Comparison of ENCODE assay signal across 8 cellular contexts in genomic region chr12:110049034-110049433, GRCh38. TPM values are rescaled to one million over a fixed set of nuclear protein-coding genes. Genes with fewer than 3 reads are reported as not detected.
DNase-seq lines count a peak whose midpoint lies in the region; ATAC-seq and TF ChIP-seq lines count a peak whose summit lies in the region.
"Not testable (repeated sequence)": the region's sequence is repeated elsewhere in the genome, so short reads cannot be mapped to it uniquely, and the experiment has no call there.

No MANE protein-coding gene starts in this region.

- H4K8ac ChIP-seq in neuronal stem cell (ENCODE audit: low read depth, low read length): not testable (repeated sequence)

- intact Hi-C loops in Caco-2 (cut with micrococcal nuclease; ENCODE audit: unreplicated experiment): loop anchor here (5.0 kb wide), 1 partner anchor 43 kb away; no protein-coding TSS in a partner anchor

- not testable (repeated sequence) for H3K36me3 Mint-ChIP-seq in Caco-2 (ENCODE audit: insufficient read depth, unreplicated experiment); activated naive CD4-positive, alpha-beta T cell treated with anti-CD3 and anti-CD28 coated beads, Interleukin-2, amount 50 U/mL, for 24 hours; immature natural killer cell
- peaks cover 14% of the 10 kb centered on the region for H3K36me3 Mint-ChIP-seq in effector memory CD8-positive, alpha-beta T cell (ENCODE audit: insufficient read depth)

- H2BK15ac ChIP-seq in neuronal stem cell (ENCODE audit: low read length): not testable (repeated sequence)

- H3K4ac ChIP-seq in neuronal stem cell (ENCODE audit: low read length): not testable (repeated sequence)

- not testable (repeated sequence) for H4K91ac ChIP-seq in neuronal stem cell (ENCODE audit: low read depth, low read length, poor library complexity)

- not testable (repeated sequence) for H2AK5ac ChIP-seq in neuronal stem cell (ENCODE audit: low read depth, low read length)

- not testable (repeated sequence) for H3K27ac ChIP-seq in neuronal stem cell (replicated peaks; ENCODE audit: low read length)
- H3K27ac ChIP-seq in thoracic aorta: peak overlapping the region; percentile 57 to 60

- H3K9me3 ChIP-seq in Caco-2; neuronal stem cell (replicated peaks in 1 of 2; ENCODE audit: control insufficient read depth in 2 of 2, insufficient read depth in 1 of 2, low read depth in 1 of 2, low read length in 2 of 2); thoracic aorta: not testable (repeated sequence)

- H3K9ac ChIP-seq in neuronal stem cell (ENCODE audit: low read depth, low read length, poor library complexity): not testable (repeated sequence)

- BruUV-seq in Caco-2 (replicated peaks; lab: Mats Ljungman, UMichigan): not testable (repeated sequence)

- not testable (repeated sequence) for TF ChIP-seq CTCF in Caco-2 (IDR thresholded peaks at IDR 0.05; ENCODE audit: insufficient read depth in 1 of 2, low read depth in 1 of 2, low read length in 1 of 2, severe bottlenecking in 1 of 2, unreplicated experiment in 1 of 2); thoracic aorta (IDR thresholded peaks at IDR 0.05)

- H3K4me2 ChIP-seq in neuronal stem cell (ENCODE audit: insufficient read depth, low read length, poor library complexity, severe bottlenecking): peak overlapping the region; percentile 51

- CTCF ChIA-PET in Caco-2 (lab: Charles Lee): not testable (repeated sequence)

- H3K23ac ChIP-seq in neuronal stem cell (ENCODE audit: low read depth, low read length, poor library complexity): not testable (repeated sequence)

- not testable (repeated sequence) for H3K36me3 ChIP-seq in Caco-2 (ENCODE audit: control insufficient read depth, insufficient read depth, low read length); neuronal stem cell (replicated peaks in 1 of 2; ENCODE audit: control insufficient read depth in 2 of 2, insufficient read depth in 2 of 2, low read length in 2 of 2); thoracic aorta

- peak overlapping the region; percentile 91; the same call in 1 of the 2 replicates for H3K4me3 ChIP-seq in Caco-2 (ENCODE audit: low read depth, low read length)
- peak overlapping the region in 1 of 2 donors; percentile 72 for H3K4me3 ChIP-seq in neuronal stem cell (ENCODE audit: low read length in 2 of 2)
- peak overlapping the region; percentile 72 for H3K4me3 ChIP-seq in thoracic aorta

- not testable (repeated sequence) for H3K79me1 ChIP-seq in neuronal stem cell (ENCODE audit: low read depth, low read length)

- 100% methylated on average over 1 of the region's 11 CpGs for WGBS in neuronal stem cell (ENCODE audit: extremely low coverage in 2 of 2, insufficient read length in 2 of 2, insufficient replicate concordance in 1 of 2), 2 donors

- ATAC-seq in HG03432 (IDR thresholded peaks at IDR 0.05; ENCODE audit: unreplicated experiment): peak; percentile 13
- ATAC-seq in effector memory CD8-positive, alpha-beta T cell (replicated peaks): not testable (repeated sequence)
- ATAC-seq in thoracic aorta (ENCODE audit: insufficient number of reproducible peaks, low FRiP score, low read depth): peak; percentile 19

- peak overlapping the region; percentile 82 for H3K4me3 Mint-ChIP-seq in Caco-2 (ENCODE audit: unreplicated experiment)
- peak overlapping the region; percentile 88 for H3K4me3 Mint-ChIP-seq in activated naive CD4-positive, alpha-beta T cell treated with anti-CD3 and anti-CD28 coated beads, Interleukin-2, amount 50 U/mL, for 24 hours
- peak overlapping the region; percentile 89 to 98 for H3K4me3 Mint-ChIP-seq in effector memory CD8-positive, alpha-beta T cell
- H3K4me3 Mint-ChIP-seq in immature natural killer cell: peak overlapping the region; percentile 91 to 98 (median 93)

- peak overlapping the region; percentile 82 for H3K27ac Mint-ChIP-seq in Caco-2 (ENCODE audit: unreplicated experiment)
- peak overlapping the region; percentile 96 for H3K27ac Mint-ChIP-seq in activated naive CD4-positive, alpha-beta T cell treated with anti-CD3 and anti-CD28 coated beads, Interleukin-2, amount 50 U/mL, for 24 hours
- H3K27ac Mint-ChIP-seq in effector memory CD8-positive, alpha-beta T cell: peak overlapping the region; percentile 92 to 97
- peak overlapping the region; percentile 84 to 99 (median 97) for H3K27ac Mint-ChIP-seq in immature natural killer cell

- peaks cover 22% of the 10 kb centered on the region for H3K4me1 ChIP-seq in Caco-2
- H3K4me1 ChIP-seq in neuronal stem cell (ENCODE audit: control insufficient read depth in 2 of 2, insufficient read depth in 1 of 2, low read depth in 1 of 2, low read length in 2 of 2): not testable (repeated sequence)
- peaks cover 3 to 20% of the 10 kb centered on the region in 2 donors for H3K4me1 ChIP-seq in thoracic aorta (ENCODE audit: control insufficient read depth in 1 of 2, low read depth in 2 of 2)

- not testable (repeated sequence) for H3K27me3 ChIP-seq in Caco-2 (replicated peaks; ENCODE audit: control insufficient read depth, insufficient read depth, low read length); neuronal stem cell (ENCODE audit: control insufficient read depth in 3 of 3, insufficient read depth in 3 of 3, low read depth in 1 of 3, low read length in 3 of 3); thoracic aorta (replicated peaks; ENCODE audit: insufficient read depth)

- POLR2A ChIA-PET in Caco-2 (lab: Charles Lee): not testable (repeated sequence)

- H3K18ac ChIP-seq in neuronal stem cell (ENCODE audit: low read length): not testable (repeated sequence)

- H3K9me3 Mint-ChIP-seq in Caco-2 (ENCODE audit: unreplicated experiment); activated naive CD4-positive, alpha-beta T cell treated with anti-CD3 and anti-CD28 coated beads, Interleukin-2, amount 50 U/mL, for 24 hours; effector memory CD8-positive, alpha-beta T cell; immature natural killer cell: not testable (repeated sequence)

- H3K4me1 Mint-ChIP-seq in Caco-2 (ENCODE audit: low read depth, unreplicated experiment): not testable (repeated sequence)
- peaks cover 32% of the 10 kb centered on the region for H3K4me1 Mint-ChIP-seq in activated naive CD4-positive, alpha-beta T cell treated with anti-CD3 and anti-CD28 coated beads, Interleukin-2, amount 50 U/mL, for 24 hours
- peaks cover 17 to 23% of the 10 kb centered on the region in 2 donors for H3K4me1 Mint-ChIP-seq in effector memory CD8-positive, alpha-beta T cell (ENCODE audit: low read depth in 2 of 2)
- peaks cover 27% of the 10 kb centered on the region in 2 donors for H3K4me1 Mint-ChIP-seq in immature natural killer cell

- not testable (repeated sequence) for H2BK5ac ChIP-seq in neuronal stem cell (ENCODE audit: low read length)

- H3K27me3 Mint-ChIP-seq in Caco-2 (ENCODE audit: insufficient read depth, unreplicated experiment); activated naive CD4-positive, alpha-beta T cell treated with anti-CD3 and anti-CD28 coated beads, Interleukin-2, amount 50 U/mL, for 24 hours; effector memory CD8-positive, alpha-beta T cell; immature natural killer cell (ENCODE audit: low read depth in 3 of 3): not testable (repeated sequence)

- DNase-seq in Caco-2; effector memory CD8-positive, alpha-beta T cell; immature natural killer cell; neuronal stem cell (ENCODE audit: low spot score); thoracic aorta (ENCODE audit: low spot score): not testable (repeated sequence)
- peak; percentile 60 for DNase-seq in RPMI8226

- not testable (repeated sequence) for H2BK120ac ChIP-seq in neuronal stem cell (ENCODE audit: low read depth, low read length)

- not testable (repeated sequence) for H3K14ac ChIP-seq in neuronal stem cell (ENCODE audit: low read length)

- H2BK12ac ChIP-seq in neuronal stem cell (ENCODE audit: low read length): not testable (repeated sequence)

- peak overlapping the region; percentile 90 for H2AFZ ChIP-seq in neuronal stem cell (ENCODE audit: low read length)

RNA-seq across cellular contexts. Expression of gene C12orf76, which starts 0.7 kb away (rescaled TPM):
- 10.8 and 11.9 TPM in 2 replicates for total RNA-seq in Caco-2 (2022)
- polyA plus RNA-seq in immature natural killer cell: 10 to 100 TPM in 2 of 3 donors, 1 to 10 TPM in 1; 9.8 to 17.7 (median 13.6) TPM
- polyA plus RNA-seq in neuronal stem cell (2013, experiment 1 of 2): 42.5 TPM
- 43.2 TPM for polyA plus RNA-seq in neuronal stem cell (2013, experiment 2 of 2)
- total RNA-seq in thoracic aorta: 10 to 100 TPM in 1 of 2 donors, 1 to 10 TPM in 1; 6.4 to 18.1 TPM

RNA-seq across cellular contexts. Expression of gene ANKRD13A, which starts 49.8 kb away (rescaled TPM):
- 42.2 and 47.2 TPM in 2 replicates for total RNA-seq in Caco-2 (2022)
- 10 to 100 TPM; 39.8 to 62.9 (median 40.8) TPM for polyA plus RNA-seq in immature natural killer cell
- polyA plus RNA-seq in neuronal stem cell (2013, experiment 1 of 2): 12.9 TPM
- 13.6 TPM for polyA plus RNA-seq in neuronal stem cell (2013, experiment 2 of 2)
- 10 to 100 TPM; 69.1 to 83.7 TPM for total RNA-seq in thoracic aorta

RNA-seq across cellular contexts. Expression of gene GIT2, which starts 52.9 kb away (rescaled TPM):
- total RNA-seq in Caco-2 (2022): 29.3 and 30.0 TPM in 2 replicates
- 10 to 100 TPM; 54.6 to 100.0 (median 68.7) TPM for polyA plus RNA-seq in immature natural killer cell
- 13.3 TPM for polyA plus RNA-seq in neuronal stem cell (2013, experiment 1 of 2)
- 13.8 TPM for polyA plus RNA-seq in neuronal stem cell (2013, experiment 2 of 2)
- 10 to 100 TPM; 45.2 to 71.5 TPM for total RNA-seq in thoracic aorta
